ENCODE assay signal across 8 cellular contexts in the genomic region with DNA sequence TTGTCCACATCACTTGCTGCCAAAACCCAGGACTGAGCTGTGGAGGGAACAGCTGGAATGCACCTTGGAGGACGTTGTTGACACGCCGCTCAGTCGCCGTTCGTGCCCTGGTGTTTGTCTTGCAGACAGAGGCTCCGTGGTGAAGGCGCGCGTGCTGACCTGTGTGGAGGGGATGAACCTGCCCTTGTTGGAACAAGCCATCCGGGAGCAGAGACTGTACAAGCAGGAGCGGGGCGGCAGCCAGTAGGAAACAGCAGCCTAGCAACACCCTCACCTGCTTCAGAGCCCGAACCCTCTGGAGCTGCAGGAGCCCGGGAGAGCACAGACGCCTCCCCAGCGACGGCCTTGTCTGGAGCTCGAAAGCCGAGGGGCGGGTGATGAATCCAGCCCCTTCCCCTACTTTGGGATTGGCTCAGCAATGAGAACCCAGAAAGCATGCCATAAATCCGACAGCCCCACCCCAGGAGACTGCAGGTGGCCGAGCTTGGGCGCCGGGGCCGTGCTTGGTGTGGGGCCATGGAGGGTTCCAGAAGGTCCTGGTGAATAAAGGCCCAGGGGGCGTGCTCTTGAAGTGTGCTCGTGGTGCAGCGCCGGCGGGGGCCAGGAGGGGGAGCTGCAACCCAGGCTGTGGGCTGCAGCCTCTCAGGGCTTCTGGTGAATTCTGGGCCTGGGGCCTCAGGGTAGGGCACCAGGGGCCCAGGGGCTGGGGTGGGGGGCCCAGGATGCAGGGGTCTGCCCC. TPM values are rescaled to one million over a fixed set of nuclear protein-coding genes. Genes with fewer than 3 reads are reported as not detected.
DNase-seq lines count a peak whose midpoint lies in the region; ATAC-seq and TF ChIP-seq lines count a peak whose summit lies in the region.

No MANE protein-coding gene starts in this region.

- H3K4me3 Mint-ChIP-seq in osteocyte (ENCODE audit: unreplicated experiment) = no peak overlapping the region

- peak; percentile 61 for TF ChIP-seq CTCF in osteocyte (IDR thresholded peaks at IDR 0.05)

- no peaks in the 10 kb centered on the region for H3K27me3 Mint-ChIP-seq in osteocyte (ENCODE audit: unreplicated experiment)

- peaks cover 3% of the 10 kb centered on the region for H3K36me3 Mint-ChIP-seq in osteocyte (ENCODE audit: unreplicated experiment)

- peak; percentile 36 for ATAC-seq in esophagus mucosa
- ATAC-seq in GM18858 (IDR thresholded peaks at IDR 0.05; ENCODE audit: unreplicated experiment) = no peak
- no peak for ATAC-seq in GM19324 (IDR thresholded peaks at IDR 0.05; ENCODE audit: low FRiP score, unreplicated experiment)

- H3K4me1 Mint-ChIP-seq in osteocyte (ENCODE audit: unreplicated experiment) = peaks cover 18% of the 10 kb centered on the region

- H3K9me3 Mint-ChIP-seq in osteocyte (ENCODE audit: unreplicated experiment) = no peaks in the 10 kb centered on the region

- peak; percentile 72 for DNase-seq in DMS 273 (lab: John Stamatoyannopoulos, UW; ENCODE audit: unreplicated experiment)
- no peak for DNase-seq in DMS 273 treated with DMSO at 0.1 percent for 48 hours (lab: John Stamatoyannopoulos, UW)
- DNase-seq in NCI-H345 (lab: John Stamatoyannopoulos, UW) = peak; percentile 46
- DNase-seq in activated CD8-positive, alpha-beta memory T cell treated with anti-CD3 and anti-CD28 coated beads, Interleukin-2, amount 50 U/mL, for 48 hours = peak; percentile 91
- peak; percentile 86 for DNase-seq in osteocyte (ENCODE audit: extremely low spot score, unreplicated experiment)

- no peak overlapping the region for H3K27ac Mint-ChIP-seq in osteocyte (ENCODE audit: unreplicated experiment)

RNA-seq across cellular contexts. Expression of gene CDK3, which starts 0.5 kb away (rescaled TPM):
- total RNA-seq in esophagus mucosa = 4.1 TPM
- 8.3 and 9.6 TPM in 2 replicates for total RNA-seq in osteocyte

RNA-seq across cellular contexts. Expression of gene TEN1, which starts 21.1 kb away (rescaled TPM):
- total RNA-seq in esophagus mucosa = 25.5 TPM
- 23.7 and 25.2 TPM in 2 replicates for total RNA-seq in osteocyte

RNA-seq across cellular contexts. Expression of gene ACOX1, which starts 21.2 kb away (rescaled TPM):
- total RNA-seq in esophagus mucosa (66.0 TPM), osteocyte (48.0 and 53.4 TPM in 2 replicates)

RNA-seq across cellular contexts. Expression of gene EVPL, which starts 26.9 kb away (rescaled TPM):
- total RNA-seq in esophagus mucosa (175 TPM), osteocyte (not detected in 2 replicates)

RNA-seq across cellular contexts. Expression of gene FBF1, which starts 59.3 kb away (rescaled TPM):
- 7.8 TPM for total RNA-seq in esophagus mucosa
- 14.5 and 14.8 TPM in 2 replicates for total RNA-seq in osteocyte
